Comparison of ENCODE assay signal across 33 cellular contexts in the genomic region with DNA sequence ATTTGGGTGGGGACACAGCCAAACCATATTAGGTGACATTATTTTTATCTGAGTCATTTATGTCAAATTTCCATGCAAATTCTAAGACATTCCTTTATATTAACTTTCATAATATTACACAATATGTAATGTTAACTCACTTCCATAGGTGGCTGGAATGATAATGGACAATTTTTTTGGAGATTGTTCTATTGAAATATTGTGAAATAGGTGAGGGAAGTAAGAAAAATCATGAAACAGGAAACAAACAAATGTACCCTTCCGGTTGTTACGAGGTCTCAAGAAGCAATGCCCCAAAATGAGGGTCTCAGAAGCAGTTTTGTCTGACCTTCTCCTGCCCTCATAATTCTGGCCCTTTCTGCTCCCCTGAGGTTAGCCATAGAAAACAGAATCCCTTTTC.
"Had no signal": no experiment of that assay in that cellular context is flagged by ENCODE, and none has a peak within 500 bp of the region (broad histone marks: within the 10 kb centered on the region; RNA-seq: fewer than 3 reads in every experiment).

No MANE protein-coding gene starts in this region.

- H3K36me3 Mint-ChIP-seq: activated CD4-positive, alpha-beta memory T cell treated with anti-CD3 and anti-CD28 coated beads for 36 hours; activated CD8-positive, alpha-beta memory T cell treated with anti-CD3 and anti-CD28 coated beads, Interleukin-2, amount 10 ng/mL, durations not matched to agents 7 days and 5 days; activated naive CD4-positive, alpha-beta T cell treated with anti-CD3 and anti-CD28 coated beads, Interleukin-2, amount 10 ng/mL, durations not matched to agents 7 days and 5 days; activated naive CD8-positive, alpha-beta T cell treated with anti-CD3 and anti-CD28 coated beads, Interleukin-2, amount 10 ng/mL, durations not matched to agents 7 days and 5 days had no signal

- H3K27me3 ChIP-seq: ascending aorta, breast epithelium, cardiac muscle cell, colonic mucosa, dorsolateral prefrontal cortex had no signal

- H3K4me1 Mint-ChIP-seq: activated CD4-positive, alpha-beta T cell treated with anti-CD3 and anti-CD28 coated beads for 36 hours; activated CD4-positive, alpha-beta T cell treated with anti-CD3 and anti-CD28 coated beads, Interleukin-2, amount 10 ng/mL, durations not matched to agents 24 days and 14 days; activated CD8-positive, alpha-beta memory T cell treated with anti-CD3 and anti-CD28 coated beads, Interleukin-2, amount 10 ng/mL, durations not matched to agents 7 days and 5 days; activated naive CD4-positive, alpha-beta T cell treated with anti-CD3 and anti-CD28 coated beads, Interleukin-2, amount 10 ng/mL, durations not matched to agents 7 days and 5 days; activated naive CD8-positive, alpha-beta T cell treated with anti-CD3 and anti-CD28 coated beads, Interleukin-2, amount 10 ng/mL, durations not matched to agents 7 days and 5 days; T-helper 17 cell had no signal

- ATAC-seq: activated CD4-positive, alpha-beta T cell treated with anti-CD3 and anti-CD28 coated beads for 36 hours; activated CD8-positive, alpha-beta memory T cell treated with anti-CD3 and anti-CD28 coated beads, Interleukin-2, amount 10 ng/mL, durations not matched to agents 7 days and 5 days; activated CD8-positive, alpha-beta T cell treated with anti-CD3 and anti-CD28 coated beads, Interleukin-2, amount 10 ng/mL, durations not matched to agents 7 days and 5 days; activated naive CD4-positive, alpha-beta T cell treated with anti-CD3 and anti-CD28 coated beads, Interleukin-2, amount 50 U/mL, for 72 hours; activated T-cell treated with anti-CD3 and anti-CD28 coated beads, Interleukin-2, amount 50 U/mL, for 72 hours; esophagus mucosa; T-helper 17 cell had no signal

- DNase-seq: activated CD4-positive, alpha-beta memory T cell treated with anti-CD3 and anti-CD28 coated beads for 36 hours; activated CD4-positive, alpha-beta T cell treated with anti-CD3 and anti-CD28 coated beads for 36 hours; activated CD4-positive, alpha-beta T cell treated with anti-CD3 and anti-CD28 coated beads, Interleukin-2, amount 10 ng/mL, durations not matched to agents 24 days and 14 days; activated CD4-positive, CD25-positive, alpha-beta regulatory T cell; activated CD4-positive, CD25-positive, alpha-beta regulatory T cell treated with anti-CD3 and anti-CD28 coated beads, Interleukin-2, amount 50 U/mL, for 72 hours; activated CD8-positive, alpha-beta memory T cell treated with anti-CD3 and anti-CD28 coated beads, Interleukin-2, amount 10 ng/mL, durations not matched to agents 7 days and 5 days; activated CD8-positive, alpha-beta memory T cell treated with anti-CD3 and anti-CD28 coated beads, Interleukin-2, amount 50 U/mL, for 4 hours; activated CD8-positive, alpha-beta T cell treated with anti-CD3 and anti-CD28 coated beads, Interleukin-2, amount 10 ng/mL, durations not matched to agents 7 days and 5 days; activated gamma-delta T cell; activated naive CD4-positive, alpha-beta T cell; activated naive CD4-positive, alpha-beta T cell treated with anti-CD3 and anti-CD28 coated beads, Interleukin-2, amount 10 ng/mL, durations not matched to agents 7 days and 5 days; activated naive CD8-positive, alpha-beta T cell treated with anti-CD3 and anti-CD28 coated beads, Interleukin-2, amount 10 ng/mL, durations not matched to agents 7 days and 5 days; activated T-cell treated with anti-CD3 and anti-CD28 coated beads, Interleukin-2, amount 50 U/mL, for 1 hour; activated T-cell treated with anti-CD3 and anti-CD28 coated beads, Interleukin-2, amount 50 U/mL, for 72 hours; central memory CD4-positive, alpha-beta T cell; cerebellar nuclear complex; colonic mucosa; dorsolateral prefrontal cortex; effector memory CD4-positive, alpha-beta T cell; endodermal cell; foreskin fibroblast; head of caudate nucleus; T-helper 17 cell; T1000; WERI-Rb-1 had no signal

- H3K9me3 ChIP-seq: ascending aorta, breast epithelium, colonic mucosa had no signal

- H3K27ac Mint-ChIP-seq: activated CD4-positive, alpha-beta memory T cell treated with anti-CD3 and anti-CD28 coated beads for 36 hours; activated CD4-positive, alpha-beta T cell treated with anti-CD3 and anti-CD28 coated beads for 36 hours; activated CD4-positive, alpha-beta T cell treated with anti-CD3 and anti-CD28 coated beads, Interleukin-2, amount 10 ng/mL, durations not matched to agents 24 days and 14 days; activated CD8-positive, alpha-beta memory T cell treated with anti-CD3 and anti-CD28 coated beads, Interleukin-2, amount 10 ng/mL, durations not matched to agents 7 days and 5 days; activated CD8-positive, alpha-beta T cell treated with anti-CD3 and anti-CD28 coated beads, Interleukin-2, amount 10 ng/mL, durations not matched to agents 7 days and 5 days; activated naive CD4-positive, alpha-beta T cell treated with anti-CD3 and anti-CD28 coated beads, Interleukin-2, amount 10 ng/mL, durations not matched to agents 7 days and 5 days; activated naive CD4-positive, alpha-beta T cell treated with anti-CD3 and anti-CD28 coated beads, Interleukin-2, amount 50 U/mL, for 72 hours; activated naive CD8-positive, alpha-beta T cell treated with anti-CD3 and anti-CD28 coated beads, Interleukin-2, amount 10 ng/mL, durations not matched to agents 7 days and 5 days; activated T-cell treated with anti-CD3 and anti-CD28 coated beads, Interleukin-2, amount 50 U/mL, for 72 hours; dendritic cell treated with granulocyte-macrophage colony-stimulating factor and Interleukin-4, amounts not matched to agents 40 ng/mL and 50 ng/mL, for 4 days; endodermal cell; T-helper 17 cell; T-helper 2 cell treated with Interferon-gamma antibody and Interleukin-4, amounts not matched to agents 5 μg/mL and 100 μg/mL, for 36 hours had no signal

- H3K27ac ChIP-seq: ascending aorta, breast epithelium, cardiac muscle cell, colonic mucosa, dorsolateral prefrontal cortex, WERI-Rb-1 had no signal

- H3K4me1 ChIP-seq: breast epithelium, colonic mucosa had no signal

- H3K9me3 Mint-ChIP-seq: activated CD4-positive, alpha-beta T cell treated with anti-CD3 and anti-CD28 coated beads, Interleukin-2, amount 10 ng/mL, durations not matched to agents 24 days and 14 days; dendritic cell treated with granulocyte-macrophage colony-stimulating factor and Interleukin-4, amounts not matched to agents 40 ng/mL and 50 ng/mL, for 4 days had no signal

- H3K4me3 ChIP-seq: ascending aorta, breast epithelium, cardiac muscle cell, colonic mucosa, dorsolateral prefrontal cortex had no signal

- H3K4me3 Mint-ChIP-seq: activated CD4-positive, alpha-beta memory T cell treated with anti-CD3 and anti-CD28 coated beads for 36 hours; activated CD4-positive, alpha-beta T cell treated with anti-CD3 and anti-CD28 coated beads for 36 hours; activated CD4-positive, alpha-beta T cell treated with anti-CD3 and anti-CD28 coated beads, Interleukin-2, amount 10 ng/mL, durations not matched to agents 24 days and 14 days; activated CD8-positive, alpha-beta memory T cell treated with anti-CD3 and anti-CD28 coated beads, Interleukin-2, amount 10 ng/mL, durations not matched to agents 7 days and 5 days; activated CD8-positive, alpha-beta T cell treated with anti-CD3 and anti-CD28 coated beads, Interleukin-2, amount 10 ng/mL, durations not matched to agents 7 days and 5 days; activated naive CD4-positive, alpha-beta T cell treated with anti-CD3 and anti-CD28 coated beads, Interleukin-2, amount 10 ng/mL, durations not matched to agents 7 days and 5 days; activated naive CD8-positive, alpha-beta T cell treated with anti-CD3 and anti-CD28 coated beads, Interleukin-2, amount 10 ng/mL, durations not matched to agents 7 days and 5 days; activated T-cell treated with anti-CD3 and anti-CD28 coated beads, Interleukin-2, amount 50 U/mL, for 72 hours; brain; dendritic cell treated with granulocyte-macrophage colony-stimulating factor and Interleukin-4, amounts not matched to agents 40 ng/mL and 50 ng/mL, for 4 days; endodermal cell; T-helper 17 cell; T-helper 2 cell treated with Interferon-gamma antibody and Interleukin-4, amounts not matched to agents 5 μg/mL and 100 μg/mL, for 36 hours had no signal

- H3K36me3 ChIP-seq: ascending aorta, breast epithelium, cardiac muscle cell, colonic mucosa, WERI-Rb-1 had no signal

- H3K27me3 Mint-ChIP-seq: activated CD4-positive, alpha-beta memory T cell treated with anti-CD3 and anti-CD28 coated beads for 36 hours; activated CD4-positive, alpha-beta T cell treated with anti-CD3 and anti-CD28 coated beads for 36 hours; activated CD4-positive, alpha-beta T cell treated with anti-CD3 and anti-CD28 coated beads, Interleukin-2, amount 10 ng/mL, durations not matched to agents 24 days and 14 days; activated CD8-positive, alpha-beta memory T cell treated with anti-CD3 and anti-CD28 coated beads, Interleukin-2, amount 10 ng/mL, durations not matched to agents 7 days and 5 days; activated naive CD4-positive, alpha-beta T cell treated with anti-CD3 and anti-CD28 coated beads, Interleukin-2, amount 10 ng/mL, durations not matched to agents 7 days and 5 days; activated naive CD8-positive, alpha-beta T cell treated with anti-CD3 and anti-CD28 coated beads, Interleukin-2, amount 10 ng/mL, durations not matched to agents 7 days and 5 days; brain; dendritic cell treated with granulocyte-macrophage colony-stimulating factor and Interleukin-4, amounts not matched to agents 40 ng/mL and 50 ng/mL, for 4 days; T-helper 17 cell had no signal
